Comparison of ENCODE assay signal across 19 cellular contexts in the genomic region with DNA sequence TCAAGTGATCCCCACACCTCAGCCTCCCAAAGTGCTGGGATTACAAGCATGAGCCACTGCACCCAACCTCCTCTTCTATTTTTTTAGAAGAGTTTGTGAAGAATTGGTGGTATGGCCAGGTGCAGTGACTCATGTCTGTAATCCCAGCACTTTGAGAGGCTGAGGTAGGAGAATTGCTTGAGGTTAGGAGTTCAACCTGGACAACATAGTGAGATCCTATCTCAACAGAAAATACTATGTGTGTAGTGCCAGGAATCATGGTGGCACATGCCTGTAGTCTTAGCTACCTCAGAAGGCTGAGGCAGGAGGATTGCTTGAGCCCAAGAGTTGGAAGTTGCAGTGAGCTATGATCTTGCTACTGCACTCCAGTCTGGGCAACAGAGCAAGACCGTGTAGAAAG. TPM values are rescaled to one million over a fixed set of nuclear protein-coding genes. Genes with fewer than 3 reads are reported as not detected.
DNase-seq lines count a peak whose midpoint lies in the region; ATAC-seq, FAIRE-seq and TF ChIP-seq lines count a peak whose summit lies in the region.
"Had no signal": no experiment of that assay in that cellular context is flagged by ENCODE, and none has a peak within 500 bp of the region (broad histone marks: within the 10 kb centered on the region; RNA-seq: fewer than 3 reads in every experiment).

No MANE protein-coding gene starts in this region.

- intact Hi-C loops in HepG2 (cut with micrococcal nuclease; ENCODE audit: unreplicated experiment) = no loop called here
- intact Hi-C loops in right lobe of liver (cut with DNase I) = no loop called here
- intact Hi-C loops in K562 (cut with micrococcal nuclease) = no loop called here
- intact Hi-C loops in esophagus muscularis mucosa (cut with DNase I) = no loop called here
- intact Hi-C loops in sigmoid colon (cut with DNase I) = no loop called here

- no peak overlapping the region for H2AFZ ChIP-seq in HepG2 (ENCODE audit: low read length)
- H2AFZ ChIP-seq in K562 (ENCODE audit: low read depth, low read length) = no peak overlapping the region
- H2AFZ ChIP-seq: GM23248 had no signal

- CTCF ChIA-PET in HepG2 (lab: Yijun Ruan, JAX; ENCODE audit: low intra/inter-chr PET ratio, low total read pairs) (no interaction called here), K562 (lab: Yijun Ruan, JAX; ENCODE audit: low intra/inter-chr PET ratio) (no interaction called here)

- H3K4me3 ChIP-seq in HepG2 (replicated peaks in 1 of 3; ENCODE audit: insufficient read depth in 1 of 3, low read depth in 2 of 3, low read length in 3 of 3) (no peak overlapping the region), right lobe of liver (no peak overlapping the region), K562 (no peak overlapping the region), esophagus muscularis mucosa (no peak overlapping the region), sigmoid colon (no peak overlapping the region)
- H3K4me3 ChIP-seq: BLaER1, GM23248 had no signal

- no peak for FAIRE-seq in HepG2 (lab: Jason Lieb, UNC)
- no peak for FAIRE-seq in K562 (lab: Jason Lieb, UNC)
- FAIRE-seq: G401.6, GM12892, GM19239 had no signal

- H3K27me3 ChIP-seq in HepG2 (ENCODE audit: control insufficient read depth in 1 of 2, insufficient read depth in 2 of 2, low read length in 2 of 2) (no peaks in the 10 kb centered on the region), right lobe of liver (no peaks in the 10 kb centered on the region), K562 (ENCODE audit: control insufficient read depth in 2 of 2, insufficient read depth in 2 of 2, low read length in 2 of 2) (no peaks in the 10 kb centered on the region), esophagus muscularis mucosa (no peaks in the 10 kb centered on the region), sigmoid colon (no peaks in the 10 kb centered on the region)
- H3K27me3 ChIP-seq: BLaER1 had no signal

- TF ChIP-seq EP300 in HepG2 (IDR thresholded peaks at IDR 0.05; ENCODE audit: low read depth in 2 of 2, low read length in 2 of 2) = no peak
- no peak for TF ChIP-seq EP300 in HepG2 (CRISPR knock-in tag; IDR thresholded peaks at IDR 0.05; ENCODE audit: borderline replicate concordance)
- no peak for TF ChIP-seq EP300 in K562 (IDR thresholded peaks at IDR 0.05; ENCODE audit: low read length)
- TF ChIP-seq EP300 in esophagus muscularis mucosa (IDR thresholded peaks at IDR 0.05) = no peak
- TF ChIP-seq EP300 in sigmoid colon (IDR thresholded peaks at IDR 0.05) = no peak

- TF ChIP-seq POLR2A in HepG2 (IDR thresholded peaks at IDR 0.05; ENCODE audit: insufficient read depth in 1 of 2, low read depth in 2 of 2, low read length in 2 of 2) = no peak
- no peak for TF ChIP-seq POLR2A in right lobe of liver (IDR thresholded peaks at IDR 0.05)
- no peak for TF ChIP-seq POLR2A in K562 (conservative IDR thresholded peaks at IDR 0.05)
- no peak for TF ChIP-seq POLR2A in esophagus muscularis mucosa (IDR thresholded peaks at IDR 0.05; ENCODE audit: low read depth)
- no peak for TF ChIP-seq POLR2A in sigmoid colon (IDR thresholded peaks at IDR 0.05)

- TF ChIP-seq RAD21 in HepG2 (CRISPR knock-in tag; IDR thresholded peaks at IDR 0.05) = no peak
- no peak for TF ChIP-seq RAD21 in K562 (CRISPR knock-in tag; conservative IDR thresholded peaks at IDR 0.05 in 1 of 2, IDR thresholded peaks at IDR 0.05 in 1 of 2)

- H3K9me1 ChIP-seq in K562 (ENCODE audit: control insufficient read depth, insufficient read depth, low read length) = no peaks in the 10 kb centered on the region

- H3K4me2 ChIP-seq in HepG2 (ENCODE audit: low read depth, low read length) (no peak overlapping the region), K562 (ENCODE audit: insufficient read depth, low read length) (no peak overlapping the region)
- H3K4me2 ChIP-seq: BLaER1 had no signal

- WGBS in HepG2 (ENCODE audit: low lambda C conversion rate) = 64% methylated on average over 1 of the region's 1 CpG
- WGBS in right lobe of liver (ENCODE audit: insufficient coverage, low coverage, low lambda C conversion rate, missing lambda C conversion rate) = 60% methylated on average over 1 of the region's 1 CpG
- 23% methylated on average over 1 of the region's 1 CpG for WGBS in K562 (ENCODE audit: insufficient coverage, low coverage, missing lambda C conversion rate)
- 80% methylated on average over 1 of the region's 1 CpG for WGBS in esophagus muscularis mucosa
- 85 to 88% methylated on average over 1 of the region's 1 CpG for whole genome bisulfite sequencing in sigmoid colon, 2 donors

- in situ Hi-C loops in HepG2 (cut with HindIII; ENCODE audit: extremely low pct_ligation_motif_present, low pct_unique_long_range_greater_than_20kb) = no loop called here
- in situ Hi-C loops in K562 (cut with MboI) = no loop called here

- H3K27ac ChIP-seq in HepG2 (ENCODE audit: extremely low read length, insufficient read depth, low read length) (no peak overlapping the region), right lobe of liver (no peak overlapping the region), K562 (ENCODE audit: extremely low read depth, low read depth, low read length) (no peak overlapping the region), esophagus muscularis mucosa (replicated peaks in 1 of 4) (no peak overlapping the region), sigmoid colon (no peak overlapping the region)
- H3K27ac ChIP-seq: BLaER1, C4-2B, GM23248 had no signal

- H4K20me1 ChIP-seq in HepG2 (ENCODE audit: insufficient read depth, low read length) (no peaks in the 10 kb centered on the region), K562 (replicated peaks; ENCODE audit: control insufficient read depth, insufficient read depth, low read length) (no peaks in the 10 kb centered on the region)
- H4K20me1 ChIP-seq: BLaER1 had no signal

- ATAC-seq in HepG2 = no peak
- ATAC-seq in right lobe of liver = no peak
- no peak for ATAC-seq in K562
- no peak for ATAC-seq in HG03460 (IDR thresholded peaks at IDR 0.05; ENCODE audit: unreplicated experiment)
- ATAC-seq: CD8-positive, alpha-beta T cell; HCT116 had no signal

- H3K9ac ChIP-seq in HepG2 (ENCODE audit: insufficient read depth, low read depth, low read length) = no peak overlapping the region
- no peak overlapping the region for H3K9ac ChIP-seq in K562 (ENCODE audit: insufficient read depth in 1 of 2, low read depth in 2 of 2, low read length in 2 of 2)
- H3K9ac ChIP-seq: BLaER1, GM23248 had no signal

- BruUV-seq in HepG2 (replicated peaks; lab: Mats Ljungman, UMichigan) = no TSS peak
- BruUV-seq in K562 (replicated peaks; lab: Mats Ljungman, UMichigan) = no TSS peak

- no peak for TF ChIP-seq CTCF in HepG2 (CRISPR knock-in tag; IDR thresholded peaks at IDR 0.05)
- TF ChIP-seq CTCF in right lobe of liver (IDR thresholded peaks at IDR 0.05) = no peak
- no peak for TF ChIP-seq CTCF in K562 (IDR thresholded peaks at IDR 0.05 in 2 of 3, conservative IDR thresholded peaks at IDR 0.05 in 1 of 3; ENCODE audit: insufficient read depth in 2 of 3, low read depth in 1 of 3, low read length in 3 of 3)
- no peak for TF ChIP-seq CTCF in esophagus muscularis mucosa (IDR thresholded peaks at IDR 0.05)
- no peak for TF ChIP-seq CTCF in sigmoid colon (IDR thresholded peaks at IDR 0.05)

- H3K36me3 ChIP-seq in HepG2 (replicated peaks in 1 of 2; ENCODE audit: control insufficient read depth in 1 of 2, insufficient read depth in 2 of 2, low read length in 2 of 2) = no peaks in the 10 kb centered on the region
- no peaks in the 10 kb centered on the region for H3K36me3 ChIP-seq in right lobe of liver
- no peaks in the 10 kb centered on the region for H3K36me3 ChIP-seq in K562 (ENCODE audit: control insufficient read depth, insufficient read depth, low read length)
- H3K36me3 ChIP-seq in esophagus muscularis mucosa = no peaks in the 10 kb centered on the region
- no peaks in the 10 kb centered on the region for H3K36me3 ChIP-seq in sigmoid colon
- H3K36me3 ChIP-seq: BLaER1 had no signal

- H3K4me1 ChIP-seq in HepG2 (ENCODE audit: insufficient read depth, low read length) (peaks cover 6% of the 10 kb centered on the region), right lobe of liver (peaks cover 0 to 8% (median 1%) of the 10 kb centered on the region in 4 donors), K562 (replicated peaks in 1 of 2; ENCODE audit: control insufficient read depth in 2 of 2, insufficient read depth in 2 of 2, low read length in 2 of 2) (peaks cover 3 to 5% of the 10 kb centered on the region in 2 experiments; a peak in 1 of 5 replicates), esophagus muscularis mucosa (peaks cover 3 to 5% (median 4%) of the 10 kb centered on the region in 4 donors), sigmoid colon (peaks cover 0 to 5% (median under 1%) of the 10 kb centered on the region in 4 donors)
- H3K4me1 ChIP-seq: Caco-2 had no signal

- POLR2A ChIA-PET in HepG2 (lab: Yijun Ruan, JAX) = no interaction called here
- POLR2A ChIA-PET in K562 (lab: Yijun Ruan, JAX) = interaction anchor here (0.8 kb wide), 1 partner anchor 560 kb away, joined by 3 read pairs; no protein-coding TSS in a partner anchor

- DNase-seq in HepG2 (ENCODE audit: low spot score) (no peak), right lobe of liver (no peak), K562 (ENCODE audit: extremely low read depth in 1 of 4, low spot score in 3 of 4) (no peak), esophagus muscularis mucosa (ENCODE audit: extremely low spot score) (peak; percentile 26), sigmoid colon (no peak)
- DNase-seq: Caco-2; CD4-positive, CD25-positive, alpha-beta regulatory T cell; CD8-positive, alpha-beta T cell; DMS153; DND-41; GM23248; H9 had no signal

- H3K9me3 ChIP-seq in HepG2 (ENCODE audit: low read length) = no peaks in the 10 kb centered on the region
- H3K9me3 ChIP-seq in right lobe of liver = no peaks in the 10 kb centered on the region
- no peaks in the 10 kb centered on the region for H3K9me3 ChIP-seq in K562 (replicated peaks; ENCODE audit: control insufficient read depth, insufficient read depth, low read depth, low read length)
- H3K9me3 ChIP-seq in esophagus muscularis mucosa = no peaks in the 10 kb centered on the region
- H3K9me3 ChIP-seq in sigmoid colon = no peaks in the 10 kb centered on the region
- H3K9me3 ChIP-seq: Caco-2 had no signal

- H3K79me2 ChIP-seq in HepG2 (ENCODE audit: insufficient read depth, low read length) (no peaks in the 10 kb centered on the region), K562 (ENCODE audit: control insufficient read depth, insufficient read depth, low read length) (no peaks in the 10 kb centered on the region)

RNA-seq across cellular contexts. Expression of gene ATF7, which starts 5.5 kb away (rescaled TPM):
- total RNA-seq in HepG2 (2016; rRNA removed; fragmentation: Illumina TruSeq; extraction: Trizol) (9.6 and 11.3 TPM in 2 replicates), right lobe of liver (10 to 100 TPM in 5 of 6 experiments, 1 to 10 TPM in 1; 7.9 to 18.7 (median 12.3) TPM), K562 (2014; rRNA removed) (8.5 and 10.6 TPM in 2 replicates), K562 (2014; rRNA removed; fragmentation: Illumina TruSeq; extraction: Trizol) (16.7 and 17.8 TPM in 2 replicates), K562 (2015; rRNA removed; fragmentation: Illumina TruSeq; extraction: Trizol) (12.3 and 13.8 TPM in 2 replicates), K562 (2021) (20.7 and 23.8 TPM in 2 replicates), esophagus muscularis mucosa (10 to 100 TPM; 23.5 to 43.6 (median 37.1) TPM), sigmoid colon (10 to 100 TPM; 20.3 to 36.0 (median 27.1) TPM)
- total RNA-seq in HepG2 (2016; cell fraction: cytosol; rRNA removed; fragmentation: Illumina TruSeq; extraction: Trizol; ENCODE audit: low read depth) = 5.4 and 5.9 TPM in 2 replicates
- 10.1 and 12.2 TPM in 2 replicates for total RNA-seq in HepG2 (2016; cell fraction: insoluble cytoplasmic fraction; rRNA removed; fragmentation: Illumina TruSeq; extraction: Trizol)
- total RNA-seq in HepG2 (2016; cell fraction: membrane; rRNA removed; fragmentation: Illumina TruSeq; extraction: Trizol) = 8.6 and 10.1 TPM in 2 replicates
- 11.5 and 13.0 TPM in 2 replicates for total RNA-seq in HepG2 (2016; cell fraction: nucleus; rRNA removed; fragmentation: Illumina TruSeq; extraction: Trizol)
- polyA plus RNA-seq in HepG2 (2011; rRNA removed) (14.0 and 16.2 TPM in 2 replicates), K562 (2011; rRNA removed) (20.9 and 23.0 TPM in 2 replicates), K562 (2014; fragmentation: Illumina TruSeq; extraction: Trizol) (20.8 and 22.0 TPM in 2 replicates), K562 (2014; fragmentation: Nextera tagmentation; extraction: Ambion mirVana) (10 to 100 TPM; 28.9 to 30.4 TPM), K562 (2014; rRNA removed) (18.4 and 23.5 TPM in 2 replicates), sigmoid colon (10 to 100 TPM; 20.2 to 22.0 (median 21.0) TPM)
- polyA plus RNA-seq in HepG2 (2011; cell fraction: cytosol; rRNA removed) = 8.1 and 10.9 TPM in 2 replicates
- 19.1 and 23.0 TPM in 2 replicates for polyA plus RNA-seq in HepG2 (2011; cell fraction: nucleus; rRNA removed)
- 10.2 and 12.7 TPM in 2 replicates for polyA plus RNA-seq in HepG2 (2012)
- polyA plus RNA-seq in HepG2 (2016; cell fraction: cytosol; fragmentation: Illumina TruSeq; extraction: Trizol; ENCODE audit: low read depth) = 6.6 and 8.4 TPM in 2 replicates
- 24.5 and 24.8 TPM in 2 replicates for polyA plus RNA-seq in HepG2 (2016; cell fraction: insoluble cytoplasmic fraction; fragmentation: Illumina TruSeq; extraction: Trizol; ENCODE audit: low read depth)
- polyA plus RNA-seq in HepG2 (2016; cell fraction: membrane; fragmentation: Illumina TruSeq; extraction: Trizol; ENCODE audit: low read depth) = 8.8 and 10.2 TPM in 2 replicates
- 23.1 and 23.3 TPM in 2 replicates for polyA plus RNA-seq in HepG2 (2016; cell fraction: nucleus; fragmentation: Illumina TruSeq; extraction: Trizol; ENCODE audit: insufficient read depth, low read depth)
- 25.8 and 31.9 TPM in 2 replicates for polyA minus RNA-seq in HepG2 (2011; rRNA and poly(A)+ RNA removed; ENCODE audit: low replicate concordance)
- polyA minus RNA-seq in HepG2 (2011; cell fraction: cytosol; rRNA and poly(A)+ RNA removed) = 11.3 and 15.8 TPM in 2 replicates
- polyA minus RNA-seq in HepG2 (2011; cell fraction: nucleus; rRNA and poly(A)+ RNA removed) = 21.9 and 32.6 TPM in 2 replicates
- total RNA-seq in K562 (2011; cell fraction: chromatin; rRNA removed; ENCODE audit: low replicate concordance) = 37.6 and 52.5 TPM in 2 replicates
- total RNA-seq in K562 (2011; cell fraction: nucleolus; rRNA removed) = 22.0 and 24.5 TPM in 2 replicates
- total RNA-seq in K562 (2011; cell fraction: nucleoplasm; rRNA removed) = 48.6 and 75.5 TPM in 2 replicates
- 13.1 and 21.3 TPM in 2 replicates for polyA plus RNA-seq in K562 (2011; cell fraction: cytosol; rRNA removed)
- polyA plus RNA-seq in K562 (2011; cell fraction: nucleus; rRNA removed) = 24.3 and 25.6 TPM in 2 replicates
- polyA plus RNA-seq in K562 (2012) = 11.9 and 18.6 TPM in 2 replicates
- 20.8 and 32.8 TPM in 2 replicates for polyA minus RNA-seq in K562 (2011; rRNA and poly(A)+ RNA removed)
- 12.7 and 28.9 TPM in 2 replicates for polyA minus RNA-seq in K562 (2011; cell fraction: cytosol; rRNA and poly(A)+ RNA removed)
- polyA minus RNA-seq in K562 (2011; cell fraction: nucleus; rRNA and poly(A)+ RNA removed) = 9.7 and 15.9 TPM in 2 replicates

RNA-seq across cellular contexts. Expression of gene ATP5MC2, which starts 44.2 kb away (rescaled TPM):
- total RNA-seq in HepG2 (2016; rRNA removed; fragmentation: Illumina TruSeq; extraction: Trizol) (230 and 280 TPM in 2 replicates), right lobe of liver (100 to 1,000 TPM; 122 to 160 (median 135) TPM), K562 (2014; rRNA removed) (314 and 449 TPM in 2 replicates), K562 (2014; rRNA removed; fragmentation: Illumina TruSeq; extraction: Trizol) (338 and 468 TPM in 2 replicates), K562 (2015; rRNA removed; fragmentation: Illumina TruSeq; extraction: Trizol) (543 and 551 TPM in 2 replicates), K562 (2021) (458 and 490 TPM in 2 replicates), esophagus muscularis mucosa (100 to 1,000 TPM; 204 to 266 (median 235) TPM), sigmoid colon (100 to 1,000 TPM; 409 to 571 (median 531) TPM)
- 151 and 157 TPM in 2 replicates for total RNA-seq in HepG2 (2016; cell fraction: cytosol; rRNA removed; fragmentation: Illumina TruSeq; extraction: Trizol; ENCODE audit: low read depth)
- 232 and 280 TPM in 2 replicates for total RNA-seq in HepG2 (2016; cell fraction: insoluble cytoplasmic fraction; rRNA removed; fragmentation: Illumina TruSeq; extraction: Trizol)
- total RNA-seq in HepG2 (2016; cell fraction: membrane; rRNA removed; fragmentation: Illumina TruSeq; extraction: Trizol) = 204 and 221 TPM in 2 replicates
- 76.9 and 91.1 TPM in 2 replicates for total RNA-seq in HepG2 (2016; cell fraction: nucleus; rRNA removed; fragmentation: Illumina TruSeq; extraction: Trizol)
- polyA plus RNA-seq in HepG2 (2011; rRNA removed) (257 and 310 TPM in 2 replicates), K562 (2011; rRNA removed) (372 and 445 TPM in 2 replicates), K562 (2014; fragmentation: Illumina TruSeq; extraction: Trizol) (845 and 851 TPM in 2 replicates), K562 (2014; fragmentation: Nextera tagmentation; extraction: Ambion mirVana) (1,000 to 10,000 TPM; 1,200 to 1,208 TPM), K562 (2014; rRNA removed) (377 and 575 TPM in 2 replicates), sigmoid colon (100 to 1,000 TPM; 535 to 828 (median 574) TPM)
- 284 and 385 TPM in 2 replicates for polyA plus RNA-seq in HepG2 (2011; cell fraction: cytosol; rRNA removed)
- 86.5 and 86.7 TPM in 2 replicates for polyA plus RNA-seq in HepG2 (2011; cell fraction: nucleus; rRNA removed)
- 317 and 363 TPM in 2 replicates for polyA plus RNA-seq in HepG2 (2012)
- 221 and 241 TPM in 2 replicates for polyA plus RNA-seq in HepG2 (2016; cell fraction: cytosol; fragmentation: Illumina TruSeq; extraction: Trizol; ENCODE audit: low read depth)
- 345 and 371 TPM in 2 replicates for polyA plus RNA-seq in HepG2 (2016; cell fraction: insoluble cytoplasmic fraction; fragmentation: Illumina TruSeq; extraction: Trizol; ENCODE audit: low read depth)
- polyA plus RNA-seq in HepG2 (2016; cell fraction: membrane; fragmentation: Illumina TruSeq; extraction: Trizol; ENCODE audit: low read depth) = 262 and 271 TPM in 2 replicates
- 159 and 177 TPM in 2 replicates for polyA plus RNA-seq in HepG2 (2016; cell fraction: nucleus; fragmentation: Illumina TruSeq; extraction: Trizol; ENCODE audit: insufficient read depth, low read depth)
- polyA minus RNA-seq in HepG2 (2011; rRNA and poly(A)+ RNA removed; ENCODE audit: low replicate concordance) = 938 and 2,113 TPM in 2 replicates
- 149 and 170 TPM in 2 replicates for polyA minus RNA-seq in HepG2 (2011; cell fraction: cytosol; rRNA and poly(A)+ RNA removed)
- 81.6 and 93.6 TPM in 2 replicates for polyA minus RNA-seq in HepG2 (2011; cell fraction: nucleus; rRNA and poly(A)+ RNA removed)
- total RNA-seq in K562 (2011; cell fraction: chromatin; rRNA removed; ENCODE audit: low replicate concordance) = 68.0 and 106 TPM in 2 replicates
- total RNA-seq in K562 (2011; cell fraction: nucleolus; rRNA removed) = 128 and 131 TPM in 2 replicates
- total RNA-seq in K562 (2011; cell fraction: nucleoplasm; rRNA removed) = 147 and 211 TPM in 2 replicates
- polyA plus RNA-seq in K562 (2011; cell fraction: cytosol; rRNA removed) = 857 and 961 TPM in 2 replicates
- polyA plus RNA-seq in K562 (2011; cell fraction: nucleus; rRNA removed) = 343 and 358 TPM in 2 replicates
- 869 and 1,024 TPM in 2 replicates for polyA plus RNA-seq in K562 (2012)
- 585 and 751 TPM in 2 replicates for polyA minus RNA-seq in K562 (2011; rRNA and poly(A)+ RNA removed)
- 326 and 340 TPM in 2 replicates for polyA minus RNA-seq in K562 (2011; cell fraction: cytosol; rRNA and poly(A)+ RNA removed)
- polyA minus RNA-seq in K562 (2011; cell fraction: nucleus; rRNA and poly(A)+ RNA removed) = 72.2 and 129 TPM in 2 replicates

Comparison
In these comparisons a context has a peak if more than half of its experiments do, and no peak if none do; other contexts are left out.
1. Of the 241 proteins assayed by ChIP-seq in both HepG2 and K562: peak only in HepG2: none; only in K562: none; in both: ZNF121; in neither: 240.